16 cellular contexts compared by ENCODE assay signal in genomic region chr9:2939368-2939767, GRCh38.
DNase-seq lines count a peak whose midpoint lies in the region; ATAC-seq lines count a peak whose summit lies in the region.
"Had no signal": no experiment of that assay in that cellular context is flagged by ENCODE, and none has a peak within 500 bp of the region (broad histone marks: within the 10 kb centered on the region; RNA-seq: fewer than 3 reads in every experiment).

No MANE protein-coding gene starts in this region.

- H3K4me3 Mint-ChIP-seq in naive thymus-derived CD8-positive, alpha-beta T cell, result no peak overlapping the region
- H3K4me3 Mint-ChIP-seq: B cell; CD4-positive, CD25-positive, alpha-beta regulatory T cell; CD8-positive, alpha-beta T cell; HFFc6 had no signal

- DNase-seq in Ammon's horn (ENCODE audit: low spot score) (peak; percentile 23), globus pallidus (ENCODE audit: low spot score) (peak; percentile 35), myocyte (ENCODE audit: low read depth) (peak; percentile 52), pons (ENCODE audit: low spot score) (peak; percentile 69), AML-193 (lab: John Stamatoyannopoulos, UW) (no peak), NCI-H82 treated with DMSO at 0.1 percent for 48 hours (lab: John Stamatoyannopoulos, UW; ENCODE audit: unreplicated experiment) (no peak), HuH-7.5 (ENCODE audit: low spot score) (no peak)
- no peak for DNase-seq in naive thymus-derived CD8-positive, alpha-beta T cell
- DNase-seq: Caco-2; CD4-positive, CD25-positive, alpha-beta regulatory T cell; CD8-positive, alpha-beta T cell; DMS153; DND-41; GOT3; HFFc6 had no signal

- peaks cover 0 to 3% (median 0%) of the 10 kb centered on the region in 9 donors for H3K9me3 Mint-ChIP-seq in naive thymus-derived CD8-positive, alpha-beta T cell
- H3K9me3 Mint-ChIP-seq: CD8-positive, alpha-beta T cell had no signal

- no peak overlapping the region for H3K27ac Mint-ChIP-seq in naive thymus-derived CD8-positive, alpha-beta T cell
- H3K27ac Mint-ChIP-seq: B cell; CD4-positive, CD25-positive, alpha-beta regulatory T cell; CD8-positive, alpha-beta T cell; HFFc6 had no signal

- no peaks in the 10 kb centered on the region for H3K36me3 Mint-ChIP-seq in naive thymus-derived CD8-positive, alpha-beta T cell
- H3K36me3 Mint-ChIP-seq: CD4-positive, CD25-positive, alpha-beta regulatory T cell; CD8-positive, alpha-beta T cell had no signal

- no peaks in the 10 kb centered on the region for H3K4me1 Mint-ChIP-seq in naive thymus-derived CD8-positive, alpha-beta T cell
- H3K4me1 Mint-ChIP-seq: B cell; CD4-positive, CD25-positive, alpha-beta regulatory T cell had no signal

- POLR2A ChIA-PET in naive thymus-derived CD8-positive, alpha-beta T cell (lab: Charles Lee), result no interaction called here

- peaks cover 1 to 27% (median 13%) of the 10 kb centered on the region in 5 donors for H3K27me3 Mint-ChIP-seq in naive thymus-derived CD8-positive, alpha-beta T cell

- no peak for ATAC-seq in naive thymus-derived CD8-positive, alpha-beta T cell
- ATAC-seq: CD8-positive, alpha-beta T cell had no signal

Comparison
In these comparisons a context has a peak if more than half of its experiments do, and no peak if none do; other contexts are left out.
1. DNase-seq: peak in Ammon's horn (single experiment), globus pallidus (single experiment), myocyte (single experiment) and pons (single experiment); none in AML-193 (0 of 2), NCI-H82 treated with DMSO at 0.1 percent for 48 hours (single experiment), HuH-7.5 (single experiment) and naive thymus-derived CD8-positive, alpha-beta T cell (0 of 10).